In the genomic region with DNA sequence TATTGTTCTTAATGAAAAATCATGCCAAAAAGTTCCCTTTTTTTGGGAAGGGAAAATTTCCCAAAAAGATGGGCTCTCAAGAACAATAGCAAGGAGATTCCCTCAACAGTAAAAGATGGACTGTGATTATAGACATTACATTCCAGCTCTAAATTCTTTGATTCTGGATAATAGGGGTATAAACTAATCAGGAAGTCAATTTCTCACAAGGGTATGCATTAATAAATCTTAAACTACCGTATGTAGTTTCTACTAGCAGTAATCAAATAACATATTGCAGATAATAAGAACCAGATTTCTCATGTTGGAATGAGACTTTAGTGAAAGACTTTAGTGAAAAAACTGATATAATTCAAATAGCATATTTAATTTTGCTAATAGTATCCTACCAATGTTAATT, we compare ENCODE assay signal across 31 cellular contexts.
"Had no signal": no experiment of that assay in that cellular context is flagged by ENCODE, and none has a peak within 500 bp of the region (broad histone marks: within the 10 kb centered on the region; RNA-seq: fewer than 3 reads in every experiment).

No MANE protein-coding gene starts in this region.

- H3K36me3 ChIP-seq: adrenal gland, ascending aorta, brain microvascular endothelial cell, breast epithelium, cardiac muscle cell had no signal

- H3K27ac ChIP-seq: adrenal gland, ascending aorta, body of pancreas, brain microvascular endothelial cell, breast epithelium, cardiac muscle cell had no signal

- H3K27me3 ChIP-seq: adrenal gland, ascending aorta, body of pancreas, brain microvascular endothelial cell, breast epithelium, cardiac muscle cell had no signal

- H3K9me3 ChIP-seq: adrenal gland, ascending aorta, body of pancreas, breast epithelium had no signal

- DNase-seq: activated effector memory CD4-positive, alpha-beta T cell treated with anti-CD3 and anti-CD28 coated beads, Interleukin-2, amount 50 U/mL, for 16 hours; activated effector memory CD4-positive, alpha-beta T cell treated with Interleukin-2 at 50 U/mL for 16 hours; activated gamma-delta T cell; activated gamma-delta T cell treated with Interleukin-2 at 50 U/mL for 16 hours; activated naive CD4-positive, alpha-beta T cell; activated naive CD4-positive, alpha-beta T cell treated with anti-CD3 and anti-CD28 coated beads for 36 hours; activated naive CD4-positive, alpha-beta T cell treated with anti-CD3 and anti-CD28 coated beads, Interleukin-2, amount 10 ng/mL, durations not matched to agents 7 days and 5 days; activated naive CD4-positive, alpha-beta T cell treated with anti-CD3 and anti-CD28 coated beads, Interleukin-2, amount 50 U/mL, for 16 hours; activated naive CD4-positive, alpha-beta T cell treated with Interleukin-2 at 50 U/mL for 16 hours; activated naive CD8-positive, alpha-beta T cell treated with anti-CD3 and anti-CD28 coated beads for 36 hours; activated naive CD8-positive, alpha-beta T cell treated with anti-CD3 and anti-CD28 coated beads, Interleukin-2, amount 10 ng/mL, durations not matched to agents 7 days and 5 days; activated naive CD8-positive, alpha-beta T cell treated with anti-CD3 and anti-CD28 coated beads, Interleukin-2, amount 50 U/mL, for 24 hours; activated T-cell treated with anti-CD3 and anti-CD28 coated beads, Interleukin-2, amount 50 U/mL, for 24 hours; activated T-cell treated with anti-CD3 and anti-CD28 coated beads, Interleukin-2, amount 50 U/mL, for 4 hours; activated T-cell treated with anti-CD3 and anti-CD28 coated beads, Interleukin-2, amount 50 U/mL, for 48 hours; activated T-cell treated with anti-CD3 and anti-CD28 coated beads, Interleukin-2, amount 50 U/mL, for 72 hours; adrenal gland; amniotic stem cell; amygdala; anterior cingulate cortex; aorta; body of pancreas; caudate nucleus; central memory CD4-positive, alpha-beta T cell; cerebellar nuclear complex had no signal

- H3K4me1 ChIP-seq: adrenal gland, ascending aorta, body of pancreas, breast epithelium had no signal

- ATAC-seq: activated naive CD4-positive, alpha-beta T cell treated with anti-CD3 and anti-CD28 coated beads, Interleukin-2, amount 50 U/mL, for 72 hours; activated naive CD8-positive, alpha-beta T cell treated with anti-CD3 and anti-CD28 coated beads, Interleukin-2, amount 50 U/mL, for 24 hours; activated T-cell treated with anti-CD3 and anti-CD28 coated beads, Interleukin-2, amount 50 U/mL, for 4 hours; activated T-cell treated with anti-CD3 and anti-CD28 coated beads, Interleukin-2, amount 50 U/mL, for 72 hours; activated T-helper 17 cell treated with anti-CD3 and anti-CD28 coated beads, Interleukin-2, amount 50 U/mL, for 72 hours; body of pancreas had no signal

- H3K4me3 ChIP-seq: adrenal gland, ascending aorta, body of pancreas, breast epithelium, cardiac muscle cell had no signal
